Comparison of ENCODE assay signal across 1 cellular context in the genomic region with DNA sequence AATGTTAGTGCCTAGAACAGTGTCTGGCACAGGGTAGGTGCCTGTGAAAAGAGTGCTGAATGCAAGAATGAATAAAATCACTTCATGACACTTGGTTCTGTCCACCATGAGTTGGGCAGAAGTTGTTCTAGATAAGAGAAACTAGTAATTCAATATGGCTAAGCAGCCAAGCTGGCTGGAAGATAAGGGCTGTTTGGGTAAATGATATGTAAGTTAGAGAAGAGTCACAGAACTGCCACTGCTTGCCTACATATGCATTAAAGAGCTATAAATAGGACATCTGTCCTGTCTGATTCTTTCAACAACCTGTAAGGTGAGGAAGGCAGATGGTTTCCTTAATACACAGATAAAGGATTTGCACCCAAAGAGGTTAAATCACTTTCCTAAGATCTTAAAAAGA.
A peak's percentile ranks its signal among the peaks of the same experiment; 100 is the strongest.
TF ChIP-seq lines count a peak whose summit lies in the region.

No MANE protein-coding gene starts in this region.

TF ChIP-seq in K562, 482 proteins besides CTCF, POLR2A, EP300 and RAD21 (continued from another document and continues in another):
- TF ChIP-seq, protein P1, sequence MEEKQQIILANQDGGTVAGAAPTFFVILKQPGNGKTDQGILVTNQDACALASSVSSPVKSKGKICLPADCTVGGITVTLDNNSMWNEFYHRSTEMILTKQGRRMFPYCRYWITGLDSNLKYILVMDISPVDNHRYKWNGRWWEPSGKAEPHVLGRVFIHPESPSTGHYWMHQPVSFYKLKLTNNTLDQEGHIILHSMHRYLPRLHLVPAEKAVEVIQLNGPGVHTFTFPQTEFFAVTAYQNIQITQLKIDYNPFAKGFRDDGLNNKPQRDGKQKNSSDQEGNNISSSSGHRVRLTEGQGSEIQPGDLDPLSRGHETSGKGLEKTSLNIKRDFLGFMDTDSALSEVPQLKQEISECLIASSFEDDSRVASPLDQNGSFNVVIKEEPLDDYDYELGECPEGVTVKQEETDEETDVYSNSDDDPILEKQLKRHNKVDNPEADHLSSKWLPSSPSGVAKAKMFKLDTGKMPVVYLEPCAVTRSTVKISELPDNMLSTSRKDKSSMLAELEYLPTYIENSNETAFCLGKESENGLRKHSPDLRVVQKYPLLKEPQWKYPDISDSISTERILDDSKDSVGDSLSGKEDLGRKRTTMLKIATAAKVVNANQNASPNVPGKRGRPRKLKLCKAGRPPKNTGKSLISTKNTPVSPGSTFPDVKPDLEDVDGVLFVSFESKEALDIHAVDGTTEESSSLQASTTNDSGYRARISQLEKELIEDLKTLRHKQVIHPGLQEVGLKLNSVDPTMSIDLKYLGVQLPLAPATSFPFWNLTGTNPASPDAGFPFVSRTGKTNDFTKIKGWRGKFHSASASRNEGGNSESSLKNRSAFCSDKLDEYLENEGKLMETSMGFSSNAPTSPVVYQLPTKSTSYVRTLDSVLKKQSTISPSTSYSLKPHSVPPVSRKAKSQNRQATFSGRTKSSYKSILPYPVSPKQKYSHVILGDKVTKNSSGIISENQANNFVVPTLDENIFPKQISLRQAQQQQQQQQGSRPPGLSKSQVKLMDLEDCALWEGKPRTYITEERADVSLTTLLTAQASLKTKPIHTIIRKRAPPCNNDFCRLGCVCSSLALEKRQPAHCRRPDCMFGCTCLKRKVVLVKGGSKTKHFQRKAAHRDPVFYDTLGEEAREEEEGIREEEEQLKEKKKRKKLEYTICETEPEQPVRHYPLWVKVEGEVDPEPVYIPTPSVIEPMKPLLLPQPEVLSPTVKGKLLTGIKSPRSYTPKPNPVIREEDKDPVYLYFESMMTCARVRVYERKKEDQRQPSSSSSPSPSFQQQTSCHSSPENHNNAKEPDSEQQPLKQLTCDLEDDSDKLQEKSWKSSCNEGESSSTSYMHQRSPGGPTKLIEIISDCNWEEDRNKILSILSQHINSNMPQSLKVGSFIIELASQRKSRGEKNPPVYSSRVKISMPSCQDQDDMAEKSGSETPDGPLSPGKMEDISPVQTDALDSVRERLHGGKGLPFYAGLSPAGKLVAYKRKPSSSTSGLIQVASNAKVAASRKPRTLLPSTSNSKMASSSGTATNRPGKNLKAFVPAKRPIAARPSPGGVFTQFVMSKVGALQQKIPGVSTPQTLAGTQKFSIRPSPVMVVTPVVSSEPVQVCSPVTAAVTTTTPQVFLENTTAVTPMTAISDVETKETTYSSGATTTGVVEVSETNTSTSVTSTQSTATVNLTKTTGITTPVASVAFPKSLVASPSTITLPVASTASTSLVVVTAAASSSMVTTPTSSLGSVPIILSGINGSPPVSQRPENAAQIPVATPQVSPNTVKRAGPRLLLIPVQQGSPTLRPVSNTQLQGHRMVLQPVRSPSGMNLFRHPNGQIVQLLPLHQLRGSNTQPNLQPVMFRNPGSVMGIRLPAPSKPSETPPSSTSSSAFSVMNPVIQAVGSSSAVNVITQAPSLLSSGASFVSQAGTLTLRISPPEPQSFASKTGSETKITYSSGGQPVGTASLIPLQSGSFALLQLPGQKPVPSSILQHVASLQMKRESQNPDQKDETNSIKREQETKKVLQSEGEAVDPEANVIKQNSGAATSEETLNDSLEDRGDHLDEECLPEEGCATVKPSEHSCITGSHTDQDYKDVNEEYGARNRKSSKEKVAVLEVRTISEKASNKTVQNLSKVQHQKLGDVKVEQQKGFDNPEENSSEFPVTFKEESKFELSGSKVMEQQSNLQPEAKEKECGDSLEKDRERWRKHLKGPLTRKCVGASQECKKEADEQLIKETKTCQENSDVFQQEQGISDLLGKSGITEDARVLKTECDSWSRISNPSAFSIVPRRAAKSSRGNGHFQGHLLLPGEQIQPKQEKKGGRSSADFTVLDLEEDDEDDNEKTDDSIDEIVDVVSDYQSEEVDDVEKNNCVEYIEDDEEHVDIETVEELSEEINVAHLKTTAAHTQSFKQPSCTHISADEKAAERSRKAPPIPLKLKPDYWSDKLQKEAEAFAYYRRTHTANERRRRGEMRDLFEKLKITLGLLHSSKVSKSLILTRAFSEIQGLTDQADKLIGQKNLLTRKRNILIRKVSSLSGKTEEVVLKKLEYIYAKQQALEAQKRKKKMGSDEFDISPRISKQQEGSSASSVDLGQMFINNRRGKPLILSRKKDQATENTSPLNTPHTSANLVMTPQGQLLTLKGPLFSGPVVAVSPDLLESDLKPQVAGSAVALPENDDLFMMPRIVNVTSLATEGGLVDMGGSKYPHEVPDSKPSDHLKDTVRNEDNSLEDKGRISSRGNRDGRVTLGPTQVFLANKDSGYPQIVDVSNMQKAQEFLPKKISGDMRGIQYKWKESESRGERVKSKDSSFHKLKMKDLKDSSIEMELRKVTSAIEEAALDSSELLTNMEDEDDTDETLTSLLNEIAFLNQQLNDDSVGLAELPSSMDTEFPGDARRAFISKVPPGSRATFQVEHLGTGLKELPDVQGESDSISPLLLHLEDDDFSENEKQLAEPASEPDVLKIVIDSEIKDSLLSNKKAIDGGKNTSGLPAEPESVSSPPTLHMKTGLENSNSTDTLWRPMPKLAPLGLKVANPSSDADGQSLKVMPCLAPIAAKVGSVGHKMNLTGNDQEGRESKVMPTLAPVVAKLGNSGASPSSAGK (IDR thresholded peaks at IDR 0.05) = no peak
- TF ChIP-seq HNRNPK (IDR thresholded peaks at IDR 0.05; ENCODE audit: low read depth, low read length, poor library complexity, severe bottlenecking) = no peak
- TF ChIP-seq, protein P2, sequence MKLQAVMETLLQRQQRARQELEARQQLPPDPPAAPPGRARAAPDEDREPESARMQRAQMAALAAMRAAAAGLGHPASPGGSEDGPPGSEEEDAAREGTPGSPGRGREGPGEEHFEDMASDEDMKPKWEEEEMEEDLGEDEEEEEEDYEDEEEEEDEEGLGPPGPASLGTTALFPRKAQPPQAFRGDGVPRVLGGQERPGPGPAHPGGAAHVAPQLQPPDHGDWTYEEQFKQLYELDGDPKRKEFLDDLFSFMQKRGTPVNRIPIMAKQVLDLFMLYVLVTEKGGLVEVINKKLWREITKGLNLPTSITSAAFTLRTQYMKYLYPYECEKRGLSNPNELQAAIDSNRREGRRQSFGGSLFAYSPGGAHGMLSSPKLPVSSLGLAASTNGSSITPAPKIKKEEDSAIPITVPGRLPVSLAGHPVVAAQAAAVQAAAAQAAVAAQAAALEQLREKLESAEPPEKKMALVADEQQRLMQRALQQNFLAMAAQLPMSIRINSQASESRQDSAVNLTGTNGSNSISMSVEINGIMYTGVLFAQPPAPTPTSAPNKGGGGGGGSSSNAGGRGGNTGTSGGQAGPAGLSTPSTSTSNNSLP (IDR thresholded peaks at IDR 0.05; ENCODE audit: borderline replicate concordance, low read depth, low read length) = peak; percentile 46; the same call in 1 of the 2 replicates
- TF ChIP-seq ATF1 (CRISPR knock-in tag; IDR thresholded peaks at IDR 0.05) = no peak
- TF ChIP-seq ATF1 (tag; IDR thresholded peaks at IDR 0.05) = peak; percentile 32; the same call in 1 of the 2 replicates
- TF ChIP-seq, protein P3, sequence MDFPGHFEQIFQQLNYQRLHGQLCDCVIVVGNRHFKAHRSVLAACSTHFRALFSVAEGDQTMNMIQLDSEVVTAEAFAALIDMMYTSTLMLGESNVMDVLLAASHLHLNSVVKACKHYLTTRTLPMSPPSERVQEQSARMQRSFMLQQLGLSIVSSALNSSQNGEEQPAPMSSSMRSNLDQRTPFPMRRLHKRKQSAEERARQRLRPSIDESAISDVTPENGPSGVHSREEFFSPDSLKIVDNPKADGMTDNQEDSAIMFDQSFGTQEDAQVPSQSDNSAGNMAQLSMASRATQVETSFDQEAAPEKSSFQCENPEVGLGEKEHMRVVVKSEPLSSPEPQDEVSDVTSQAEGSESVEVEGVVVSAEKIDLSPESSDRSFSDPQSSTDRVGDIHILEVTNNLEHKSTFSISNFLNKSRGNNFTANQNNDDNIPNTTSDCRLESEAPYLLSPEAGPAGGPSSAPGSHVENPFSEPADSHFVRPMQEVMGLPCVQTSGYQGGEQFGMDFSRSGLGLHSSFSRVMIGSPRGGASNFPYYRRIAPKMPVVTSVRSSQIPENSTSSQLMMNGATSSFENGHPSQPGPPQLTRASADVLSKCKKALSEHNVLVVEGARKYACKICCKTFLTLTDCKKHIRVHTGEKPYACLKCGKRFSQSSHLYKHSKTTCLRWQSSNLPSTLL (IDR thresholded peaks at IDR 0.05) = no peak
- TF ChIP-seq, protein P4, sequence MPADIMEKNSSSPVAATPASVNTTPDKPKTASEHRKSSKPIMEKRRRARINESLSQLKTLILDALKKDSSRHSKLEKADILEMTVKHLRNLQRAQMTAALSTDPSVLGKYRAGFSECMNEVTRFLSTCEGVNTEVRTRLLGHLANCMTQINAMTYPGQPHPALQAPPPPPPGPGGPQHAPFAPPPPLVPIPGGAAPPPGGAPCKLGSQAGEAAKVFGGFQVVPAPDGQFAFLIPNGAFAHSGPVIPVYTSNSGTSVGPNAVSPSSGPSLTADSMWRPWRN (IDR thresholded peaks at IDR 0.05; ENCODE audit: low read depth) = peak; percentile 81
- no peak for TF ChIP-seq DIDO1 (tag; IDR thresholded peaks at IDR 0.05; ENCODE audit: low read depth)
- TF ChIP-seq RCOR1 (IDR thresholded peaks at IDR 0.05; ENCODE audit: borderline replicate concordance in 1 of 2, low read depth in 2 of 2, low read length in 2 of 2) = peak; percentile 80 to 98
- peak; percentile 75 for TF ChIP-seq SMARCC2 (IDR thresholded peaks at IDR 0.05; ENCODE audit: low read depth)
- TF ChIP-seq, protein P5, sequence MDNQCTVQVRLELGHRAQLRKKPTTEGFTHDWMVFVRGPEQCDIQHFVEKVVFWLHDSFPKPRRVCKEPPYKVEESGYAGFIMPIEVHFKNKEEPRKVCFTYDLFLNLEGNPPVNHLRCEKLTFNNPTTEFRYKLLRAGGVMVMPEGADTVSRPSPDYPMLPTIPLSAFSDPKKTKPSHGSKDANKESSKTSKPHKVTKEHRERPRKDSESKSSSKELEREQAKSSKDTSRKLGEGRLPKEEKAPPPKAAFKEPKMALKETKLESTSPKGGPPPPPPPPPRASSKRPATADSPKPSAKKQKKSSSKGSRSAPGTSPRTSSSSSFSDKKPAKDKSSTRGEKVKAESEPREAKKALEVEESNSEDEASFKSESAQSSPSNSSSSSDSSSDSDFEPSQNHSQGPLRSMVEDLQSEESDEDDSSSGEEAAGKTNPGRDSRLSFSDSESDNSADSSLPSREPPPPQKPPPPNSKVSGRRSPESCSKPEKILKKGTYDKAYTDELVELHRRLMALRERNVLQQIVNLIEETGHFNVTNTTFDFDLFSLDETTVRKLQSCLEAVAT (IDR thresholded peaks at IDR 0.05) = 0 out of 4 replicates have a peak, but pooled peaks of 1 of the 2 experiments have one; percentile 24
- no peak for TF ChIP-seq ZBTB8A (IDR thresholded peaks at IDR 0.05; ENCODE audit: partially characterized antibody)
- TF ChIP-seq CXXC5 (CRISPR knock-in tag; IDR thresholded peaks at IDR 0.05) = 0 out of 2 replicates have a peak, but pooled peaks have one; percentile 23
- TF ChIP-seq TAL1 (IDR thresholded peaks at IDR 0.05) = peak; percentile 98
- TF ChIP-seq PTBP1 (IDR thresholded peaks at IDR 0.05; ENCODE audit: low read depth, low read length) = no peak
- TF ChIP-seq, protein P6, sequence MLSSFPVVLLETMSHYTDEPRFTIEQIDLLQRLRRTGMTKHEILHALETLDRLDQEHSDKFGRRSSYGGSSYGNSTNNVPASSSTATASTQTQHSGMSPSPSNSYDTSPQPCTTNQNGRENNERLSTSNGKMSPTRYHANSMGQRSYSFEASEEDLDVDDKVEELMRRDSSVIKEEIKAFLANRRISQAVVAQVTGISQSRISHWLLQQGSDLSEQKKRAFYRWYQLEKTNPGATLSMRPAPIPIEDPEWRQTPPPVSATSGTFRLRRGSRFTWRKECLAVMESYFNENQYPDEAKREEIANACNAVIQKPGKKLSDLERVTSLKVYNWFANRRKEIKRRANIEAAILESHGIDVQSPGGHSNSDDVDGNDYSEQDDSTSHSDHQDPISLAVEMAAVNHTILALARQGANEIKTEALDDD (IDR thresholded peaks at IDR 0.05) = peak; percentile 88
- peak; percentile 96 for TF ChIP-seq MEF2D (tag; conservative IDR thresholded peaks at IDR 0.05; ENCODE audit: low read depth)
- TF ChIP-seq TEAD4 (IDR thresholded peaks at IDR 0.05; ENCODE audit: low read length) = peak; percentile 99
- no peak for TF ChIP-seq TEAD4 (CRISPR knock-in tag; IDR thresholded peaks at IDR 0.05; ENCODE audit: borderline replicate concordance)
- TF ChIP-seq NR4A1 (CRISPR knock-in tag; IDR thresholded peaks at IDR 0.05) = no peak
- TF ChIP-seq NR4A1 (tag; IDR thresholded peaks at IDR 0.05) = peak; percentile 76; the same call in 1 of the 2 replicates
- TF ChIP-seq, protein P7, sequence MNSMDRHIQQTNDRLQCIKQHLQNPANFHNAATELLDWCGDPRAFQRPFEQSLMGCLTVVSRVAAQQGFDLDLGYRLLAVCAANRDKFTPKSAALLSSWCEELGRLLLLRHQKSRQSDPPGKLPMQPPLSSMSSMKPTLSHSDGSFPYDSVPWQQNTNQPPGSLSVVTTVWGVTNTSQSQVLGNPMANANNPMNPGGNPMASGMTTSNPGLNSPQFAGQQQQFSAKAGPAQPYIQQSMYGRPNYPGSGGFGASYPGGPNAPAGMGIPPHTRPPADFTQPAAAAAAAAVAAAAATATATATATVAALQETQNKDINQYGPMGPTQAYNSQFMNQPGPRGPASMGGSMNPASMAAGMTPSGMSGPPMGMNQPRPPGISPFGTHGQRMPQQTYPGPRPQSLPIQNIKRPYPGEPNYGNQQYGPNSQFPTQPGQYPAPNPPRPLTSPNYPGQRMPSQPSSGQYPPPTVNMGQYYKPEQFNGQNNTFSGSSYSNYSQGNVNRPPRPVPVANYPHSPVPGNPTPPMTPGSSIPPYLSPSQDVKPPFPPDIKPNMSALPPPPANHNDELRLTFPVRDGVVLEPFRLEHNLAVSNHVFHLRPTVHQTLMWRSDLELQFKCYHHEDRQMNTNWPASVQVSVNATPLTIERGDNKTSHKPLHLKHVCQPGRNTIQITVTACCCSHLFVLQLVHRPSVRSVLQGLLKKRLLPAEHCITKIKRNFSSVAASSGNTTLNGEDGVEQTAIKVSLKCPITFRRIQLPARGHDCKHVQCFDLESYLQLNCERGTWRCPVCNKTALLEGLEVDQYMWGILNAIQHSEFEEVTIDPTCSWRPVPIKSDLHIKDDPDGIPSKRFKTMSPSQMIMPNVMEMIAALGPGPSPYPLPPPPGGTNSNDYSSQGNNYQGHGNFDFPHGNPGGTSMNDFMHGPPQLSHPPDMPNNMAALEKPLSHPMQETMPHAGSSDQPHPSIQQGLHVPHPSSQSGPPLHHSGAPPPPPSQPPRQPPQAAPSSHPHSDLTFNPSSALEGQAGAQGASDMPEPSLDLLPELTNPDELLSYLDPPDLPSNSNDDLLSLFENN (IDR thresholded peaks at IDR 0.05; ENCODE audit: low read depth in 2 of 2, low read length in 2 of 2) = peak in 1 of 2 experiments; percentile 82; a peak in 2 of 4 replicates
- peak; percentile 99 for TF ChIP-seq CBFA2T3 (IDR thresholded peaks at IDR 0.05)
- no peak for TF ChIP-seq SIN3A (IDR thresholded peaks at IDR 0.05; ENCODE audit: borderline replicate concordance in 2 of 2, control insufficient read depth in 1 of 2, low read depth in 2 of 2, low read length in 2 of 2)
- peak; percentile 96 for TF ChIP-seq MEF2A (IDR thresholded peaks at IDR 0.05; ENCODE audit: control insufficient read depth, low read depth, low read length)
- peak; percentile 70 for TF ChIP-seq FOSL1 (tag; conservative IDR thresholded peaks at IDR 0.05)
- TF ChIP-seq GATAD2A (IDR thresholded peaks at IDR 0.05) = no peak
- no peak for TF ChIP-seq HCFC1 (IDR thresholded peaks at IDR 0.05; ENCODE audit: low read depth, low read length)
- no peak for TF ChIP-seq ZNF785 (CRISPR knock-in tag; IDR thresholded peaks at IDR 0.05)
- TF ChIP-seq RNF2 (IDR thresholded peaks at IDR 0.05) = peak; percentile 48; the same call in 1 of the 2 replicates
- no peak for TF ChIP-seq XRCC4 (IDR thresholded peaks at IDR 0.05; ENCODE audit: extremely low read depth, insufficient read depth, insufficient read length)
